ENCODE assay signal across 13 cellular contexts in the genomic region with DNA sequence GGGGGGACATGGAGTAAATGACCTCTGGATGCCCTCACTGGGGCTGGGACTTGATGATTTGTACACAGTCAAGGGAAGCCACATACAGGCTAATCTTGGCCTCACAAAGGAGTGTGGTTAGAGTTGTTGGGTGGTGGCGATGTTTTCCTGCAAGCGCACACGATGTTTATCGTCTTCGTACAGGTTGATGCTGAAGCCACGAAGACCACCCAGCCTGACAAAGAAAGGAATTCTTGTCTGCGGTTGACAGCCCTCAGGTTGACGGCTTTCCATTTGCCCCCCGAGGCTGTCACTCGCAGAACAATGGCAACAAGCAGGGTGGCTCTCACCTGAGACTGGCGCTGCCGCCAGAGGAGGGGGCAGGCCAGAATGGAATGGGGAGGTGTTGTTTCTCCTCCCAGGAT. TPM values are rescaled to one million over a fixed set of nuclear protein-coding genes. Genes with fewer than 3 reads are reported as not detected.
DNase-seq lines count a peak whose midpoint lies in the region; ATAC-seq, FAIRE-seq and TF ChIP-seq lines count a peak whose summit lies in the region.
"Had no signal": no experiment of that assay in that cellular context is flagged by ENCODE, and none has a peak within 500 bp of the region (broad histone marks: within the 10 kb centered on the region; RNA-seq: fewer than 3 reads in every experiment).

No MANE protein-coding gene starts in this region.

- POLR2A ChIA-PET in H1 (lab: Charles Lee; ENCODE audit: partially characterized antibody): no interaction called here
- POLR2A ChIA-PET in naive thymus-derived CD4-positive, alpha-beta T cell (lab: Charles Lee): no interaction called here

- no peaks in the 10 kb centered on the region for H3K79me1 ChIP-seq in H1 (ENCODE audit: low read depth, low read length)

- TF ChIP-seq POLR2A in H1 (IDR thresholded peaks at IDR 0.05; ENCODE audit: control extremely low read depth in 1 of 2, low read depth in 2 of 2, low read length in 2 of 2): no peak
- no peak for TF ChIP-seq POLR2A in adrenal gland (IDR thresholded peaks at IDR 0.05)

- H2BK15ac ChIP-seq in H1 (ENCODE audit: low read length): no peak overlapping the region

- TF ChIP-seq RAD21 in H1 (IDR thresholded peaks at IDR 0.05 in 1 of 2, conservative IDR thresholded peaks at IDR 0.05 in 1 of 2; ENCODE audit: low read depth in 2 of 2, low read length in 2 of 2): peak; percentile 8; a peak in 2 of 4 replicates

- H3K9me2 ChIP-seq in GM23338 (ENCODE audit: insufficient read depth): no peaks in the 10 kb centered on the region

- peaks cover 9% of the 10 kb centered on the region for H3K27me3 Mint-ChIP-seq in GM23338 (ENCODE audit: insufficient read depth, low read depth, poor library complexity)
- peaks cover 0 to 35% (median 13%) of the 10 kb centered on the region in 5 donors for H3K27me3 Mint-ChIP-seq in naive thymus-derived CD4-positive, alpha-beta T cell

- H3K4ac ChIP-seq in H1 (replicated peaks; ENCODE audit: insufficient read length, low read depth, low read length): no peak overlapping the region

- peak; percentile 83 for ATAC-seq in GM23338
- peak; percentile 22 for ATAC-seq in naive thymus-derived CD4-positive, alpha-beta T cell

- no peak overlapping the region for H3K56ac ChIP-seq in H1 (replicated peaks; ENCODE audit: insufficient read length, low read depth, low read length)

- no peaks in the 10 kb centered on the region for H3K23me2 ChIP-seq in H1 (ENCODE audit: low read depth, low read length)

- peak overlapping the region; percentile 46 for H3K4me3 Mint-ChIP-seq in GM23338
- peak overlapping the region in 5 of 10 donors; percentile 7 to 44 (median 30) for H3K4me3 Mint-ChIP-seq in naive thymus-derived CD4-positive, alpha-beta T cell
- H3K4me3 Mint-ChIP-seq: dendritic cell treated with granulocyte-macrophage colony-stimulating factor and Interleukin-4, amounts not matched to agents 40 ng/mL and 50 ng/mL, for 4 days; T-helper 1 cell treated with Interleukin-12 subunit alpha and Interleukin-12 subunit beta and Interleukin-4 antibody, amounts not matched to agents 30 μg/mL and 1 μg/mL, for 36 hours had no signal

- no peak for TF ChIP-seq EP300 in H1 (IDR thresholded peaks at IDR 0.05; ENCODE audit: borderline replicate concordance in 1 of 2, low read depth in 2 of 2, low read length in 2 of 2)

- no peaks in the 10 kb centered on the region for H3F3A ChIP-seq in GM23338 (replicated peaks; ENCODE audit: low read depth)

- H4K8ac ChIP-seq in H1 (ENCODE audit: extremely low read depth, insufficient read depth, low read length): no peak overlapping the region

- CTCF ChIA-PET in H1 (lab: Charles Lee; ENCODE audit: partially characterized antibody): interaction anchor here (1.0 to 3.3 kb wide), 5 partner anchors 16 to 190 kb away, joined by 5 to 14 read pairs (median 6); no protein-coding TSS in a partner anchor
- CTCF ChIA-PET in naive thymus-derived CD4-positive, alpha-beta T cell (lab: Charles Lee): no interaction called here

- H4K20me1 ChIP-seq in GM23338 (replicated peaks; ENCODE audit: insufficient read depth) (no peaks in the 10 kb centered on the region), H1 (replicated peaks in 1 of 2; ENCODE audit: control insufficient read depth in 1 of 2, insufficient read depth in 2 of 2, low read length in 2 of 2) (peaks cover 0 to 2% of the 10 kb centered on the region in 2 experiments)

- H3K4me2 ChIP-seq in GM23338: peak overlapping the region; percentile 57
- peak overlapping the region; percentile 62 to 63 for H3K4me2 ChIP-seq in H1 (ENCODE audit: insufficient read depth in 1 of 2, low read depth in 2 of 2, low read length in 2 of 2)

- no peak overlapping the region for H4K91ac ChIP-seq in H1 (replicated peaks; ENCODE audit: insufficient read length, low read length)

- H3K23ac ChIP-seq in H1 (ENCODE audit: insufficient read length): no peak overlapping the region

- H2AFZ ChIP-seq in GM23338 (no peak overlapping the region), H1 (ENCODE audit: low read length) (no peak overlapping the region)

- no peaks in the 10 kb centered on the region for H3K79me2 ChIP-seq in GM23338 (replicated peaks; ENCODE audit: insufficient read depth)
- H3K79me2 ChIP-seq in H1 (ENCODE audit: control insufficient read depth in 1 of 2, insufficient read depth in 2 of 2, low read length in 2 of 2): no peaks in the 10 kb centered on the region

- no peaks in the 10 kb centered on the region for H3K36me3 ChIP-seq in GM23338 (ENCODE audit: insufficient read depth)
- H3K36me3 ChIP-seq in H1 (ENCODE audit: control insufficient read depth in 2 of 4, insufficient read depth in 4 of 4, low read length in 3 of 4): no peaks in the 10 kb centered on the region
- no peaks in the 10 kb centered on the region for H3K36me3 ChIP-seq in naive thymus-derived CD4-positive, alpha-beta T cell (ENCODE audit: control insufficient read depth in 2 of 3, insufficient read depth in 3 of 3, low read length in 3 of 3)
- H3K36me3 ChIP-seq in adrenal gland (replicated peaks in 1 of 2): no peaks in the 10 kb centered on the region
- H3K36me3 ChIP-seq: gastrocnemius medialis had no signal

- H4K5ac ChIP-seq in H1 (ENCODE audit: insufficient read length, low read depth, low read length): no peak overlapping the region

- 16% methylated on average over 12 of the region's 12 CpGs; no CpG with 5 or more reads in 1 of the 2 experiments for WGBS in H1 (ENCODE audit: extremely low coverage in 1 of 2, insufficient coverage in 1 of 2, insufficient read length in 1 of 2, insufficient replicate concordance in 2 of 2, low coverage in 1 of 2, low lambda C conversion rate in 2 of 2, missing lambda C conversion rate in 1 of 2), 2 experiments
- 6 to 32% (median 27%) methylated on average over 7 to 12 of the region's 12 CpGs for WGBS in adrenal gland, 4 donors

- no peaks in the 10 kb centered on the region for H3K9me3 Mint-ChIP-seq in GM23338
- no peaks in the 10 kb centered on the region for H3K9me3 Mint-ChIP-seq in naive thymus-derived CD4-positive, alpha-beta T cell
- H3K9me3 Mint-ChIP-seq: activated naive CD4-positive, alpha-beta T cell treated with anti-CD3 and anti-CD28 coated beads, Interleukin-2, amount 50 U/mL, for 72 hours; dendritic cell treated with granulocyte-macrophage colony-stimulating factor and Interleukin-4, amounts not matched to agents 40 ng/mL and 50 ng/mL, for 4 days; T-helper 1 cell treated with Interleukin-12 subunit alpha and Interleukin-12 subunit beta and Interleukin-4 antibody, amounts not matched to agents 30 μg/mL and 1 μg/mL, for 36 hours had no signal

- H2BK5ac ChIP-seq in H1 (ENCODE audit: low read depth, low read length): no peak overlapping the region

- H3K18ac ChIP-seq in H1 (ENCODE audit: extremely low read depth, low read length): no peak overlapping the region

- no peak overlapping the region for H3K9ac ChIP-seq in H1 (replicated peaks in 1 of 4; ENCODE audit: extremely low read depth in 1 of 4, low read depth in 3 of 4, low read length in 3 of 4)

- no peak overlapping the region for H2AK5ac ChIP-seq in H1 (ENCODE audit: low read depth, low read length)

- DNase-seq in GM23338 (ENCODE audit: low spot score) (peak; percentile 68), H1 (ENCODE audit: low read depth in 1 of 2, low spot score in 2 of 2) (peak in 1 of 2 experiments; percentile 52), NCI-H526 treated with DMSO at 0.1 percent for 48 hours (lab: John Stamatoyannopoulos, UW) (no peak), adrenal gland (no peak), globus pallidus (ENCODE audit: low spot score) (no peak), NCI-H146 treated with DMSO at 0.1 percent for 48 hours (lab: John Stamatoyannopoulos, UW; ENCODE audit: unreplicated experiment) (no peak)
- peak; percentile 81 for DNase-seq in Jurkat, Clone E6-1 (ENCODE audit: low read depth, low spot score)
- DNase-seq in naive thymus-derived CD4-positive, alpha-beta T cell: no peak

- no peak overlapping the region for H3K27ac Mint-ChIP-seq in GM23338
- H3K27ac Mint-ChIP-seq in naive thymus-derived CD4-positive, alpha-beta T cell: peak overlapping the region in 1 of 9 donors; percentile 46
- H3K27ac Mint-ChIP-seq: activated naive CD4-positive, alpha-beta T cell treated with anti-CD3 and anti-CD28 coated beads, Interleukin-2, amount 50 U/mL, for 72 hours; dendritic cell treated with granulocyte-macrophage colony-stimulating factor and Interleukin-4, amounts not matched to agents 40 ng/mL and 50 ng/mL, for 4 days; T-helper 1 cell treated with Interleukin-12 subunit alpha and Interleukin-12 subunit beta and Interleukin-4 antibody, amounts not matched to agents 30 μg/mL and 1 μg/mL, for 36 hours had no signal

- TF ChIP-seq CTCF in GM23338 (conservative IDR thresholded peaks at IDR 0.05; ENCODE audit: low read depth in 2 of 2) (0 out of 4 replicates have a peak, but pooled peaks of 1 of the 2 experiments have one; percentile 2), H1 (IDR thresholded peaks at IDR 0.05; ENCODE audit: control extremely low read depth in 1 of 3, insufficient read depth in 1 of 3, low read depth in 1 of 3, low read length in 3 of 3) (peak in 1 of 3 experiments; percentile 5; a peak in 1 of 4 replicates), adrenal gland (IDR thresholded peaks at IDR 0.05) (no peak)

- H2BK120ac ChIP-seq in H1 (replicated peaks; ENCODE audit: low read depth, low read length): no peak overlapping the region

- no peaks in the 10 kb centered on the region for H3K36me3 Mint-ChIP-seq in GM23338 (ENCODE audit: low read depth)
- peaks cover 0 to 2% (median 0%) of the 10 kb centered on the region in 5 donors for H3K36me3 Mint-ChIP-seq in naive thymus-derived CD4-positive, alpha-beta T cell
- H3K36me3 Mint-ChIP-seq: activated naive CD4-positive, alpha-beta T cell treated with anti-CD3 and anti-CD28 coated beads, Interleukin-2, amount 50 U/mL, for 72 hours had no signal

- H2BK12ac ChIP-seq in H1 (ENCODE audit: low read depth, low read length): 0 out of 2 replicates have a peak overlapping the region, but pooled peaks have one; percentile 32

- H3K4me1 ChIP-seq in GM23338 (ENCODE audit: insufficient read depth) (peaks cover 18% of the 10 kb centered on the region), H1 (replicated peaks in 1 of 4; ENCODE audit: control insufficient read depth in 3 of 4, insufficient read depth in 4 of 4, low read length in 3 of 4) (peaks cover 0 to 9% (median 1%) of the 10 kb centered on the region in 4 experiments; a peak in 3 of 7 replicates), adrenal gland (replicated peaks in 1 of 2) (no peaks in the 10 kb centered on the region)
- peaks cover 11 to 18% of the 10 kb centered on the region in 2 donors for H3K4me1 ChIP-seq in naive thymus-derived CD4-positive, alpha-beta T cell (ENCODE audit: control insufficient read depth in 2 of 2, insufficient read depth in 2 of 2, low read length in 2 of 2)

- no peak for FAIRE-seq in H1 (lab: Jason Lieb, UNC)

- no peak overlapping the region for H3K14ac ChIP-seq in H1 (ENCODE audit: insufficient read length)

- H2BK20ac ChIP-seq in H1 (ENCODE audit: low read length): no peak overlapping the region

- intact Hi-C loops in naive thymus-derived CD4-positive, alpha-beta T cell (cut with micrococcal nuclease): loop anchor here (2.0 to 5.0 kb wide), 6 partner anchors 92 to 1081 kb away; a partner anchor contains a TSS
- intact Hi-C loops in adrenal gland (cut with DNase I): loop anchor here (5.0 to 10.0 kb wide), 3 partner anchors 181 to 324 kb away; no protein-coding TSS in a partner anchor

- H3K4me1 Mint-ChIP-seq in GM23338: peaks cover 14% of the 10 kb centered on the region
- peaks cover 10 to 39% (median 22%) of the 10 kb centered on the region in 7 donors for H3K4me1 Mint-ChIP-seq in naive thymus-derived CD4-positive, alpha-beta T cell

- H3K4me3 ChIP-seq in GM23338 (peak overlapping the region; percentile 37), H1 (ENCODE audit: extremely low read depth in 1 of 4, insufficient read depth in 2 of 4, low read depth in 3 of 4, low read length in 4 of 4) (peak overlapping the region in 2 of 4 experiments; percentile 17 to 33; a peak in 2 of 8 replicates), adrenal gland (no peak overlapping the region)
- no peak overlapping the region for H3K4me3 ChIP-seq in Jurkat, Clone E6-1 (ENCODE audit: low read length)
- no peak overlapping the region for H3K4me3 ChIP-seq in naive thymus-derived CD4-positive, alpha-beta T cell (ENCODE audit: low read length)
- H3K4me3 ChIP-seq: gastrocnemius medialis, lung had no signal

- H3K9me3 ChIP-seq in H1 (ENCODE audit: insufficient read depth in 2 of 2, low read depth in 1 of 2, low read length in 1 of 2) (no peaks in the 10 kb centered on the region), adrenal gland (replicated peaks in 1 of 3) (no peaks in the 10 kb centered on the region)
- no peaks in the 10 kb centered on the region for H3K9me3 ChIP-seq in naive thymus-derived CD4-positive, alpha-beta T cell (ENCODE audit: control insufficient read depth in 2 of 3, low read length in 3 of 3)
- H3K9me3 ChIP-seq: gastrocnemius medialis had no signal

- H3K27ac ChIP-seq in GM23338 (ENCODE audit: low read depth): no peak overlapping the region
- no peak overlapping the region for H3K27ac ChIP-seq in H1 (ENCODE audit: low read depth, low read length)
- H3K27ac ChIP-seq in naive thymus-derived CD4-positive, alpha-beta T cell (ENCODE audit: low read depth, low read length): no peak overlapping the region
- H3K27ac ChIP-seq in adrenal gland: no peak overlapping the region
- H3K27ac ChIP-seq: gastrocnemius medialis had no signal

- H3K27me3 ChIP-seq in GM23338 (ENCODE audit: insufficient read depth): no peaks in the 10 kb centered on the region
- H3K27me3 ChIP-seq in H1 (replicated peaks in 1 of 4; ENCODE audit: control insufficient read depth in 3 of 4, extremely low read depth in 1 of 4, insufficient read depth in 3 of 4, low read length in 3 of 4): 0 out of 7 replicates have a peak, but pooled peaks cover 0 to 1% (median 0%) of the 10 kb centered on the region in 4 experiments
- H3K27me3 ChIP-seq in naive thymus-derived CD4-positive, alpha-beta T cell (ENCODE audit: control insufficient read depth in 2 of 2, insufficient read depth in 2 of 2, low read length in 2 of 2): no peaks in the 10 kb centered on the region
- H3K27me3 ChIP-seq in adrenal gland: no peaks in the 10 kb centered on the region
- H3K27me3 ChIP-seq: gastrocnemius medialis had no signal

RNA-seq across cellular contexts. Expression of a gene that starts 14.1 kb away (rescaled TPM):
- 1.9 TPM in 1 of 2 replicates, not detected in the other for total RNA-seq in GM23338 (2014; rRNA removed; shearing (Covaris generic))
- 5.8 and 9.1 TPM in 2 replicates for polyA plus RNA-seq in GM23338 (2016; fragmentation: Nextera tagmentation; extraction: Ambion mirVana)
- polyA plus RNA-seq in Jurkat, Clone E6-1 (2012; ENCODE audit: insufficient read depth, insufficient read length): 18.7 TPM
- total RNA-seq in H1 (2021; fragmentation: NEBNext Ultra II Directional; extraction: Animal tissue kit (Norgen Biotek cat#: 25700)): 2.6 and 3.1 TPM in 2 replicates
- polyA plus RNA-seq in H1 (2011; rRNA removed): 0.17 and 0.24 TPM in 2 replicates
- polyA plus RNA-seq in H1 (2011; cell fraction: cytosol; rRNA removed): 0.74 TPM
- 0.40 TPM for polyA plus RNA-seq in H1 (2011; cell fraction: nucleus; rRNA removed)
- 1.9 to 3.1 TPM (median 2.6 TPM) in 4 replicates for polyA plus RNA-seq in H1 (2012, experiment 1 of 2)
- 0.64 TPM for polyA plus RNA-seq in H1 (2012, experiment 2 of 2)
- 5.1 TPM for polyA plus RNA-seq in H1 (2013, experiment 1 of 2)
- 4.8 TPM for polyA plus RNA-seq in H1 (2013, experiment 2 of 2)
- polyA minus RNA-seq in H1 (2011; rRNA and poly(A)+ RNA removed): 0.19 and 0.32 TPM in 2 replicates
- polyA minus RNA-seq in H1 (2011; cell fraction: cytosol; rRNA and poly(A)+ RNA removed): not detected
- polyA minus RNA-seq in H1 (2011; cell fraction: nucleus; rRNA and poly(A)+ RNA removed): 1.00 TPM
- total RNA-seq in naive thymus-derived CD4-positive, alpha-beta T cell: 10 to 100 TPM; 16.7 to 30.3 (median 23.2) TPM
- 10 to 100 TPM; 32.4 to 38.9 TPM for polyA plus RNA-seq in naive thymus-derived CD4-positive, alpha-beta T cell
- total RNA-seq in adrenal gland: 10 to 100 TPM in 7 of 8 donors, 1 to 10 TPM in 1; 7.5 to 17.5 (median 15.3) TPM
- 10 to 100 TPM in 2 of 3 donors, 1 to 10 TPM in 1; 8.9 to 18.0 (median 15.4) TPM for polyA plus RNA-seq in adrenal gland

Comparison
In these comparisons a context has a peak if more than half of its experiments do, and no peak if none do; other contexts are left out.
1. DNase-seq: peak in GM23338 (single experiment) and Jurkat, Clone E6-1 (single experiment); none in naive thymus-derived CD4-positive, alpha-beta T cell (0 of 9), NCI-H526 treated with DMSO at 0.1 percent for 48 hours (single experiment), adrenal gland (0 of 7), globus pallidus (single experiment) and NCI-H146 treated with DMSO at 0.1 percent for 48 hours (single experiment).